12 cellular contexts compared by ENCODE assay signal in genomic region chr22:20456722-20457076, GRCh38. TPM values are rescaled to one million over a fixed set of nuclear protein-coding genes. Genes with fewer than 3 reads are reported as not detected.
DNase-seq lines count a peak whose midpoint lies in the region; ATAC-seq, FAIRE-seq and TF ChIP-seq lines count a peak whose summit lies in the region.
"Had no signal": no experiment of that assay in that cellular context is flagged by ENCODE, and none has a peak within 500 bp of the region (broad histone marks: within the 10 kb centered on the region; RNA-seq: fewer than 3 reads in every experiment).

No MANE protein-coding gene starts in this region.

- no peak overlapping the region for H2BK20ac ChIP-seq in IMR-90 (ENCODE audit: low read depth, low read length)

- H3K9me3 ChIP-seq in A549 (no peaks in the 10 kb centered on the region), IMR-90 (ENCODE audit: control insufficient read depth, insufficient read depth, low read length) (no peaks in the 10 kb centered on the region), K562 (replicated peaks; ENCODE audit: control insufficient read depth, insufficient read depth, low read depth, low read length) (no peaks in the 10 kb centered on the region), uterus (no peaks in the 10 kb centered on the region)
- H3K9me3 ChIP-seq: left ventricle myocardium inferior, upper lobe of left lung had no signal

- no peaks in the 10 kb centered on the region for H3K9me3 Mint-ChIP-seq in nephron
- H3K9me3 Mint-ChIP-seq: naive B cell had no signal

- no peak overlapping the region for H3K27ac ChIP-seq in A549
- no peak overlapping the region for H3K27ac ChIP-seq in IMR-90 (ENCODE audit: insufficient read depth, low read length)
- H3K27ac ChIP-seq in K562 (ENCODE audit: extremely low read depth, low read depth, low read length), result no peak overlapping the region
- no peak overlapping the region for H3K27ac ChIP-seq in uterus
- H3K27ac ChIP-seq: left ventricle myocardium inferior, upper lobe of left lung had no signal

- no peak overlapping the region for H2AK5ac ChIP-seq in IMR-90 (ENCODE audit: low read depth, low read length)

- in situ Hi-C loops in IMR-90 (cut with MboI; ENCODE audit: low sequenced_read_pairs) (loop anchor here (10.0 kb wide), 2 partner anchors 62 to 302 kb away; partner anchors contain the start of genes CCDC188 and ZNF74), K562 (cut with MboI) (loop anchor here (5.0 kb wide), 2 partner anchors 34 to 299 kb away; no protein-coding TSS in a partner anchor)

- intact Hi-C loops in IMR-90 (cut with micrococcal nuclease) (loop anchor here (1.0 to 5.0 kb wide), 3 partner anchors 38 to 299 kb away; partner anchors contain the start of gene KLHL22), K562 (cut with micrococcal nuclease) (loop anchor here (1.0 to 5.0 kb wide), 3 partner anchors 38 to 299 kb away; no protein-coding TSS in a partner anchor), uterus (cut with DNase I; ENCODE audit: low total_unique reads) (loop anchor here (5.0 kb wide), 1 partner anchor 39 kb away; no protein-coding TSS in a partner anchor)

- no peak overlapping the region for H2BK5ac ChIP-seq in IMR-90 (ENCODE audit: low read depth, low read length, poor library complexity, severe bottlenecking)

- no peak overlapping the region for H2AFZ ChIP-seq in IMR-90 (replicated peaks; ENCODE audit: low read length, poor library complexity)
- no peak overlapping the region for H2AFZ ChIP-seq in K562 (ENCODE audit: low read depth, low read length)

- FAIRE-seq in A549 (lab: Jason Lieb, UNC) (no peak), K562 (lab: Jason Lieb, UNC) (no peak)

- H3K56ac ChIP-seq in IMR-90 (ENCODE audit: extremely low read depth, insufficient read depth, low read length), result no peak overlapping the region

- peak overlapping the region in 1 of 2 experiments; percentile 69; a peak in 1 of 4 replicates for H4K8ac ChIP-seq in IMR-90 (ENCODE audit: low read depth in 2 of 2, low read length in 2 of 2)

- no peak overlapping the region for H4K91ac ChIP-seq in IMR-90 (ENCODE audit: insufficient read depth, low read depth, low read length)

- H3K27me3 ChIP-seq in IMR-90 (ENCODE audit: control insufficient read depth, insufficient read depth, low read length), result no peaks in the 10 kb centered on the region
- peaks cover 2 to 3% of the 10 kb centered on the region in 2 experiments; a peak in 4 of 5 replicates for H3K27me3 ChIP-seq in K562 (ENCODE audit: control insufficient read depth in 2 of 2, insufficient read depth in 2 of 2, low read length in 2 of 2)
- no peaks in the 10 kb centered on the region for H3K27me3 ChIP-seq in uterus
- H3K27me3 ChIP-seq: upper lobe of left lung had no signal

- dilution Hi-C loops in IMR-90 (cut with HindIII; ENCODE audit: low sequenced_read_pairs, unreplicated experiment), result no loop called here

- peaks cover 50% of the 10 kb centered on the region for H3K36me3 Mint-ChIP-seq in nephron (ENCODE audit: low read depth)

- peak; percentile 18 to 26; a peak in 3 of 6 replicates for ATAC-seq in A549
- no peak for ATAC-seq in IMR-90 (ENCODE audit: low read depth)
- no peak; the same call in 2 of the 3 replicates for ATAC-seq in K562
- ATAC-seq in GM21381 (IDR thresholded peaks at IDR 0.05; ENCODE audit: unreplicated experiment), result no peak

- no peaks in the 10 kb centered on the region for H3K27me3 Mint-ChIP-seq in nephron (ENCODE audit: low read depth)
- H3K27me3 Mint-ChIP-seq: activated naive CD8-positive, alpha-beta T cell; naive B cell had no signal

- no peak overlapping the region for H3K4me2 ChIP-seq in A549
- no peak overlapping the region for H3K4me2 ChIP-seq in IMR-90 (ENCODE audit: low read depth, low read length)
- no peak overlapping the region for H3K4me2 ChIP-seq in K562 (ENCODE audit: insufficient read depth, low read length)

- H3K4ac ChIP-seq in IMR-90 (ENCODE audit: low read depth, low read length), result no peak overlapping the region

- CTCF ChIA-PET in A549 (lab: Yijun Ruan, JAX) (interaction anchor here (0.7 to 5.0 kb wide), 11 partner anchors 8 to 74 kb away, joined by 3 to 55 read pairs (median 3); partner anchors contain the start of gene MED15), IMR-90 (lab: Yijun Ruan, JAX) (interaction anchor here (0.5 to 1.4 kb wide), 4 partner anchors 9 to 38 kb away, joined by 3 to 12 read pairs (median 5); no protein-coding TSS in a partner anchor), K562 (lab: Yijun Ruan, JAX; ENCODE audit: low intra/inter-chr PET ratio) (interaction anchor here (0.6 to 6.9 kb wide), 10 partner anchors 16 to 303 kb away, joined by 3 to 195 read pairs (median 4); no protein-coding TSS in a partner anchor)

- H3K4me1 ChIP-seq in A549 (0 out of 3 replicates have a peak, but pooled peaks cover 2% of the 10 kb centered on the region), IMR-90 (ENCODE audit: control insufficient read depth, insufficient read depth, low read length) (peaks cover 5% of the 10 kb centered on the region), K562 (replicated peaks in 1 of 2; ENCODE audit: control insufficient read depth in 2 of 2, insufficient read depth in 2 of 2, low read length in 2 of 2) (no peaks in the 10 kb centered on the region; a peak in 1 of 5 replicates), uterus (no peaks in the 10 kb centered on the region)

- TF ChIP-seq RAD21 in A549 (conservative IDR thresholded peaks at IDR 0.05 in 1 of 2, IDR thresholded peaks at IDR 0.05 in 1 of 2) (no peak), IMR-90 (IDR thresholded peaks at IDR 0.05; ENCODE audit: low read length) (no peak), K562 (CRISPR knock-in tag; conservative IDR thresholded peaks at IDR 0.05 in 1 of 2, IDR thresholded peaks at IDR 0.05 in 1 of 2) (no peak)

- H2BK15ac ChIP-seq in IMR-90 (ENCODE audit: low read depth, low read length), result no peak overlapping the region

- no TSS peak for BruUV-seq in IMR-90 (replicated peaks; lab: Mats Ljungman, UMichigan)
- BruUV-seq in K562 (replicated peaks; lab: Mats Ljungman, UMichigan), result no TSS peak

- TF ChIP-seq CTCF in A549 (IDR thresholded peaks at IDR 0.05) (no peak), IMR-90 (conservative IDR thresholded peaks at IDR 0.05; ENCODE audit: low read depth, low read length) (no peak), K562 (IDR thresholded peaks at IDR 0.05 in 2 of 3, conservative IDR thresholded peaks at IDR 0.05 in 1 of 3; ENCODE audit: insufficient read depth in 2 of 3, low read depth in 1 of 3, low read length in 3 of 3) (no peak), nephron (IDR thresholded peaks at IDR 0.05; ENCODE audit: unreplicated experiment in 3 of 3) (no peak), uterus (IDR thresholded peaks at IDR 0.05) (no peak)

- WGBS in A549 (ENCODE audit: missing lambda C conversion rate), result 82% methylated on average over 3 of the region's 3 CpGs
- no CpG with 5 or more reads among the region's 3 CpGs for WGBS in IMR-90 (ENCODE audit: extremely low coverage in 2 of 2, insufficient read length in 1 of 2), 2 experiments
- 64% methylated on average over 3 of the region's 3 CpGs for WGBS in K562 (ENCODE audit: insufficient coverage, low coverage, missing lambda C conversion rate)

- H2BK120ac ChIP-seq in IMR-90 (ENCODE audit: low read depth, low read length), result no peak overlapping the region

- POLR2A ChIA-PET in A549 (lab: Yijun Ruan, JAX) (interaction anchor here (0.6 to 1.0 kb wide), 2 partner anchors 38 to 1241 kb away, joined by 4 to 5 read pairs; no protein-coding TSS in a partner anchor), IMR-90 (lab: Charles Lee; ENCODE audit: unreplicated experiment) (no interaction called here), K562 (lab: Yijun Ruan, JAX) (interaction anchor here (0.6 to 6.8 kb wide), 27 partner anchors 8 to 1679 kb away, joined by 3 to 46 read pairs (median 5); partner anchors contain the start of gene MED15)

- peaks cover 21% of the 10 kb centered on the region for H3K4me1 Mint-ChIP-seq in nephron

- no peak overlapping the region for H3K9ac ChIP-seq in IMR-90 (ENCODE audit: low read depth, low read length)
- no peak overlapping the region; a peak in 1 of 4 replicates for H3K9ac ChIP-seq in K562 (ENCODE audit: insufficient read depth in 1 of 2, low read depth in 2 of 2, low read length in 2 of 2)

- peak overlapping the region; percentile 66 for H2AK9ac ChIP-seq in IMR-90 (replicated peaks; ENCODE audit: low read depth, low read length, poor library complexity)

- H3K4me3 Mint-ChIP-seq in nephron, result no peak overlapping the region
- H3K4me3 Mint-ChIP-seq: activated naive CD8-positive, alpha-beta T cell had no signal

- H3K4me3 ChIP-seq in A549 (no peak overlapping the region), IMR-90 (ENCODE audit: insufficient read depth, low read depth, low read length) (no peak overlapping the region), K562 (no peak overlapping the region), uterus (no peak overlapping the region)
- H3K4me3 ChIP-seq: left ventricle myocardium inferior, upper lobe of left lung had no signal

- no peak overlapping the region; the same call in 1 of the 2 replicates for H4K5ac ChIP-seq in IMR-90 (ENCODE audit: low read depth, low read length)

- H3K23ac ChIP-seq in IMR-90 (ENCODE audit: low read depth, low read length), result no peak overlapping the region

- no peaks in the 10 kb centered on the region for H3K79me2 ChIP-seq in K562 (ENCODE audit: control insufficient read depth, insufficient read depth, low read length)

- H3K79me1 ChIP-seq in IMR-90 (ENCODE audit: low read depth in 1 of 2, low read length in 2 of 2), result peaks cover 0 to 12% of the 10 kb centered on the region in 2 experiments; a peak in 2 of 4 replicates

- no peak for TF ChIP-seq POLR2A in A549 (IDR thresholded peaks at IDR 0.05; ENCODE audit: low read length)
- TF ChIP-seq POLR2A in IMR-90 (IDR thresholded peaks at IDR 0.05; ENCODE audit: low read depth, low read length), result no peak
- TF ChIP-seq POLR2A in K562 (conservative IDR thresholded peaks at IDR 0.05), result no peak
- TF ChIP-seq POLR2A in uterus (IDR thresholded peaks at IDR 0.05), result no peak

- no peak for DNase-seq in A549 (ENCODE audit: low read depth in 1 of 2, low spot score in 1 of 2)
- no peak for DNase-seq in IMR-90
- DNase-seq in K562 (ENCODE audit: extremely low read depth in 1 of 4, low spot score in 3 of 4), result no peak
- no peak for DNase-seq in NCI-H524 (lab: John Stamatoyannopoulos, UW)
- DNase-seq in uterus, result no peak
- DNase-seq in globus pallidus (ENCODE audit: low spot score), result no peak

- H3K14ac ChIP-seq in IMR-90 (replicated peaks; ENCODE audit: low read depth, low read length), result no peak overlapping the region

- H3K36me3 ChIP-seq in IMR-90 (ENCODE audit: control insufficient read depth, insufficient read depth, low read length) (peaks cover 19% of the 10 kb centered on the region), K562 (ENCODE audit: control insufficient read depth, insufficient read depth, low read length) (no peaks in the 10 kb centered on the region), uterus (no peaks in the 10 kb centered on the region)

- TF ChIP-seq EP300 in A549 (IDR thresholded peaks at IDR 0.05), result no peak
- TF ChIP-seq EP300 in K562 (IDR thresholded peaks at IDR 0.05; ENCODE audit: low read length), result no peak

- H4K20me1 ChIP-seq in IMR-90 (ENCODE audit: insufficient read depth, low read length) (no peaks in the 10 kb centered on the region), K562 (replicated peaks; ENCODE audit: control insufficient read depth, insufficient read depth, low read length) (peaks cover 16% of the 10 kb centered on the region)

- peak overlapping the region; percentile 43 to 84 (median 53) for H3K27ac Mint-ChIP-seq in nephron
- H3K27ac Mint-ChIP-seq: activated naive CD8-positive, alpha-beta T cell had no signal

- no peak overlapping the region for H3K18ac ChIP-seq in IMR-90 (ENCODE audit: low read depth, low read length)

- H3K9me1 ChIP-seq in IMR-90 (ENCODE audit: insufficient read depth, low read length), result no peaks in the 10 kb centered on the region
- H3K9me1 ChIP-seq in K562 (ENCODE audit: control insufficient read depth, insufficient read depth, low read length), result no peaks in the 10 kb centered on the region

RNA-seq across cellular contexts. Expression of gene SCARF2, which starts 19.1 kb away (rescaled TPM):
- 0.25 and 0.35 TPM in 2 replicates for polyA plus RNA-seq in A549 (2011; rRNA removed)
- polyA plus RNA-seq in A549 (2012; cell fraction: cytosol; rRNA removed), result 1.4 and 2.1 TPM in 2 replicates
- 4.4 and 7.9 TPM in 2 replicates for polyA plus RNA-seq in A549 (2012; cell fraction: nucleus; rRNA removed)
- 0.47 to 0.66 TPM (median 0.59 TPM) in 3 replicates for polyA plus RNA-seq in A549 (2017; fragmentation: RNase III; extraction: RNeasy Plus Mini Kit Qiagen cat#74134 plus additional on column Dnase treatment)
- 0.17 and 0.83 TPM in 2 replicates for polyA minus RNA-seq in A549 (2011; rRNA and poly(A)+ RNA removed)
- total RNA-seq in IMR-90 (2012; rRNA removed), result 3.4 and 4.2 TPM in 2 replicates
- 37.0 and 55.8 TPM in 2 replicates for polyA plus RNA-seq in IMR-90 (2012; rRNA removed)
- polyA plus RNA-seq in IMR-90 (2012; cell fraction: cytosol; rRNA removed), result 44.5 and 81.9 TPM in 2 replicates
- polyA plus RNA-seq in IMR-90 (2012; cell fraction: nucleus; rRNA removed; ENCODE audit: low replicate concordance), result 68.1 and 248 TPM in 2 replicates
- 0.65 TPM in 1 of 2 replicates, not detected in the other for total RNA-seq in K562 (2011; cell fraction: chromatin; rRNA removed; ENCODE audit: low replicate concordance)
- 0.50 and 0.92 TPM in 2 replicates for total RNA-seq in K562 (2011; cell fraction: nucleolus; rRNA removed)
- total RNA-seq in K562 (2011; cell fraction: nucleoplasm; rRNA removed), result 0.15 TPM in 2 replicates
- 0.20 and 0.32 TPM in 2 replicates for total RNA-seq in K562 (2014; rRNA removed)
- not detected in 2 replicates for total RNA-seq in K562 (2014; rRNA removed; fragmentation: Illumina TruSeq; extraction: Trizol)
- not detected in 2 replicates for total RNA-seq in K562 (2015; rRNA removed; fragmentation: Illumina TruSeq; extraction: Trizol)
- 0.13 and 0.29 TPM in 2 replicates for total RNA-seq in K562 (2021)
- polyA plus RNA-seq in K562 (2011; rRNA removed), result 0.06 and 0.26 TPM in 2 replicates
- 0.15 and 0.25 TPM in 2 replicates for polyA plus RNA-seq in K562 (2011; cell fraction: cytosol; rRNA removed)
- polyA plus RNA-seq in K562 (2011; cell fraction: nucleus; rRNA removed), result 0.61 and 0.65 TPM in 2 replicates
- 0.21 and 1.3 TPM in 2 replicates for polyA plus RNA-seq in K562 (2012)
- polyA plus RNA-seq in K562 (2014; fragmentation: Illumina TruSeq; extraction: Trizol), result not detected in 2 replicates
- not detected for polyA plus RNA-seq in K562 (2014; fragmentation: Nextera tagmentation; extraction: Ambion mirVana)
- polyA plus RNA-seq in K562 (2014; rRNA removed), result 0.13 and 0.23 TPM in 2 replicates
- not detected in 2 replicates for polyA minus RNA-seq in K562 (2011; rRNA and poly(A)+ RNA removed)
- polyA minus RNA-seq in K562 (2011; cell fraction: cytosol; rRNA and poly(A)+ RNA removed), result not detected in 2 replicates
- 0.22 and 0.27 TPM in 2 replicates for polyA minus RNA-seq in K562 (2011; cell fraction: nucleus; rRNA and poly(A)+ RNA removed)
- total RNA-seq in uterus, result 10 to 100 TPM; 22.9 to 84.5 (median 30.1) TPM

RNA-seq across cellular contexts. Expression of gene KLHL22, which starts 38.9 kb away (rescaled TPM):
- polyA plus RNA-seq in A549 (2011; rRNA removed), result 11.7 and 13.9 TPM in 2 replicates
- polyA plus RNA-seq in A549 (2012; cell fraction: cytosol; rRNA removed), result 11.7 and 16.0 TPM in 2 replicates
- 30.3 and 36.6 TPM in 2 replicates for polyA plus RNA-seq in A549 (2012; cell fraction: nucleus; rRNA removed)
- polyA plus RNA-seq in A549 (2017; fragmentation: RNase III; extraction: RNeasy Plus Mini Kit Qiagen cat#74134 plus additional on column Dnase treatment), result 10.5 to 12.1 TPM (median 11.7 TPM) in 3 replicates
- 18.8 and 20.2 TPM in 2 replicates for polyA minus RNA-seq in A549 (2011; rRNA and poly(A)+ RNA removed)
- 25.8 and 27.1 TPM in 2 replicates for total RNA-seq in IMR-90 (2012; rRNA removed)
- polyA plus RNA-seq in IMR-90 (2012; rRNA removed), result 28.7 and 30.1 TPM in 2 replicates
- polyA plus RNA-seq in IMR-90 (2012; cell fraction: cytosol; rRNA removed), result 14.3 and 46.6 TPM in 2 replicates
- 70.3 and 122 TPM in 2 replicates for polyA plus RNA-seq in IMR-90 (2012; cell fraction: nucleus; rRNA removed; ENCODE audit: low replicate concordance)
- total RNA-seq in K562 (2011; cell fraction: chromatin; rRNA removed; ENCODE audit: low replicate concordance), result 116 and 152 TPM in 2 replicates
- 68.5 and 75.0 TPM in 2 replicates for total RNA-seq in K562 (2011; cell fraction: nucleolus; rRNA removed)
- total RNA-seq in K562 (2011; cell fraction: nucleoplasm; rRNA removed), result 88.1 and 101 TPM in 2 replicates
- total RNA-seq in K562 (2014; rRNA removed), result 15.1 and 15.6 TPM in 2 replicates
- total RNA-seq in K562 (2014; rRNA removed; fragmentation: Illumina TruSeq; extraction: Trizol), result 13.5 and 15.3 TPM in 2 replicates
- total RNA-seq in K562 (2015; rRNA removed; fragmentation: Illumina TruSeq; extraction: Trizol), result 15.2 and 15.7 TPM in 2 replicates
- total RNA-seq in K562 (2021), result 20.1 and 21.1 TPM in 2 replicates
- polyA plus RNA-seq in K562 (2011; rRNA removed), result 25.6 and 43.0 TPM in 2 replicates
- polyA plus RNA-seq in K562 (2011; cell fraction: cytosol; rRNA removed), result 24.5 and 36.2 TPM in 2 replicates
- polyA plus RNA-seq in K562 (2011; cell fraction: nucleus; rRNA removed), result 73.7 and 92.5 TPM in 2 replicates
- 15.0 and 42.6 TPM in 2 replicates for polyA plus RNA-seq in K562 (2012)
- polyA plus RNA-seq in K562 (2014; fragmentation: Illumina TruSeq; extraction: Trizol), result 15.4 and 16.5 TPM in 2 replicates
- polyA plus RNA-seq in K562 (2014; fragmentation: Nextera tagmentation; extraction: Ambion mirVana), result 1 to 10 TPM; 1.3 to 1.8 TPM
- 15.8 and 18.6 TPM in 2 replicates for polyA plus RNA-seq in K562 (2014; rRNA removed)
- 24.1 and 42.3 TPM in 2 replicates for polyA minus RNA-seq in K562 (2011; rRNA and poly(A)+ RNA removed)
- polyA minus RNA-seq in K562 (2011; cell fraction: cytosol; rRNA and poly(A)+ RNA removed), result 13.4 and 21.4 TPM in 2 replicates
- 36.2 and 65.9 TPM in 2 replicates for polyA minus RNA-seq in K562 (2011; cell fraction: nucleus; rRNA and poly(A)+ RNA removed)
- total RNA-seq in uterus, result 10 to 100 TPM; 14.1 to 73.8 (median 42.7) TPM

RNA-seq across cellular contexts. Expression of gene MED15, which starts 50.7 kb away (rescaled TPM):
- 10.7 and 11.3 TPM in 2 replicates for polyA plus RNA-seq in A549 (2011; rRNA removed)
- 30.4 and 35.0 TPM in 2 replicates for polyA plus RNA-seq in A549 (2012; cell fraction: cytosol; rRNA removed)
- 151 and 195 TPM in 2 replicates for polyA plus RNA-seq in A549 (2012; cell fraction: nucleus; rRNA removed)
- 29.7 to 32.6 TPM (median 30.5 TPM) in 3 replicates for polyA plus RNA-seq in A549 (2017; fragmentation: RNase III; extraction: RNeasy Plus Mini Kit Qiagen cat#74134 plus additional on column Dnase treatment)
- 26.3 and 29.6 TPM in 2 replicates for polyA minus RNA-seq in A549 (2011; rRNA and poly(A)+ RNA removed)
- 19.0 and 22.8 TPM in 2 replicates for total RNA-seq in IMR-90 (2012; rRNA removed)
- polyA plus RNA-seq in IMR-90 (2012; rRNA removed), result 68.8 and 71.5 TPM in 2 replicates
- polyA plus RNA-seq in IMR-90 (2012; cell fraction: cytosol; rRNA removed), result 43.1 and 81.0 TPM in 2 replicates
- polyA plus RNA-seq in IMR-90 (2012; cell fraction: nucleus; rRNA removed; ENCODE audit: low replicate concordance), result 269 and 514 TPM in 2 replicates
- 482 and 971 TPM in 2 replicates for total RNA-seq in K562 (2011; cell fraction: chromatin; rRNA removed; ENCODE audit: low replicate concordance)
- 663 TPM in 2 replicates for total RNA-seq in K562 (2011; cell fraction: nucleolus; rRNA removed)
- 469 and 476 TPM in 2 replicates for total RNA-seq in K562 (2011; cell fraction: nucleoplasm; rRNA removed)
- total RNA-seq in K562 (2014; rRNA removed), result 72.6 and 103 TPM in 2 replicates
- total RNA-seq in K562 (2014; rRNA removed; fragmentation: Illumina TruSeq; extraction: Trizol), result 26.1 and 26.4 TPM in 2 replicates
- 59.2 and 60.1 TPM in 2 replicates for total RNA-seq in K562 (2015; rRNA removed; fragmentation: Illumina TruSeq; extraction: Trizol)
- 264 and 271 TPM in 2 replicates for total RNA-seq in K562 (2021)
- polyA plus RNA-seq in K562 (2011; rRNA removed), result 40.4 and 111 TPM in 2 replicates
- 75.5 and 117 TPM in 2 replicates for polyA plus RNA-seq in K562 (2011; cell fraction: cytosol; rRNA removed)
- polyA plus RNA-seq in K562 (2011; cell fraction: nucleus; rRNA removed), result 369 and 471 TPM in 2 replicates
- polyA plus RNA-seq in K562 (2012), result 148 and 229 TPM in 2 replicates
- 76.0 and 122 TPM in 2 replicates for polyA plus RNA-seq in K562 (2014; fragmentation: Illumina TruSeq; extraction: Trizol)
- polyA plus RNA-seq in K562 (2014; fragmentation: Nextera tagmentation; extraction: Ambion mirVana), result 1 to 10 TPM; 4.0 to 5.2 TPM
- polyA plus RNA-seq in K562 (2014; rRNA removed), result 102 and 130 TPM in 2 replicates
- polyA minus RNA-seq in K562 (2011; rRNA and poly(A)+ RNA removed), result 98.8 and 108 TPM in 2 replicates
- 188 and 326 TPM in 2 replicates for polyA minus RNA-seq in K562 (2011; cell fraction: cytosol; rRNA and poly(A)+ RNA removed)
- polyA minus RNA-seq in K562 (2011; cell fraction: nucleus; rRNA and poly(A)+ RNA removed), result 310 and 409 TPM in 2 replicates
- total RNA-seq in uterus, result 100 to 1,000 TPM in 1 of 4 donors, 10 to 100 TPM in 3; 16.5 to 110 (median 38.6) TPM

Comparison
In these comparisons a context has a peak if more than half of its experiments do, and no peak if none do; other contexts are left out.
1. ATAC-seq: peak in A549 (2 of 2); none in IMR-90 (single experiment), K562 (single experiment) and GM21381 (single experiment).